ENCODE assay signal across 10 cellular contexts in the genomic region with DNA sequence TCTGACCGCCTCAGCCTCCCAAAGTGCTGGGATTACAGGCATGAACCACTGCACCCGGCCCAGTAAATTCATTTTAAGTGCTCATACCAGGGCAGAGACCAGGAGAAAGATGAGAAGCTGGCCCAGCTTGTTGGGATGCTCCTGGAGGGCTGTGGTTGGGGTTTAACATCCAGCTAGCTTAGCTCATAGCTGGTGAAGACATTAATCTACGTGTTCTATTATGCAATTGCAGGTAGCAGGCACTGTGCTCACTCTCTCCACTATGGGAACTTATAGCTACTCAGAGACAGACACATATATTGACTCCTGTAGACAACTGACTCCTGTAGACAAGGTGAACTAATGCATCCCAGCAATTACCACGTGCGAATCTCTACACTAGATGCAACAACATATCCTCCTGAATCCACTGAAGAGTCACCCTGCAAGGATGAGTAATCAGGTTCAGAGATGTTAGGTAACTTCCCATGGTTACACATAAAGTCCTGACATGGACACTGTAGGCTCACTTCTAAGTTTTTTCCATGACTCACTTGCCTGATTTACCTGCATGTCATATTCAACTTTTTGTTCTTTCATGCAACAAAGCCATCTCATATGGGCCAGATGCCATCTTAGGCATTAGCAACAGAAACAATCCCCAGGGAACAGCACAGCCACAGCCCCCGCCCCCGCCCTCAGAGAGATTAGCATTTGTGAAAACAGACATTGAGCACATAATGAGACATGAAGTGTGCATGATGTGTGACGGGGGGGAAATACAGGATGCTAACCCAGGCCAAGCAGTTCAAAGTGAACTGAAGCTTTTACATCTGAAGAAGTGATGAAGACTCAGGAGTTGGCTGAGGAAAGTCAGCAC. TPM values are rescaled to one million over a fixed set of nuclear protein-coding genes. Genes with fewer than 3 reads are reported as not detected.
DNase-seq lines count a peak whose midpoint lies in the region; ATAC-seq and TF ChIP-seq lines count a peak whose summit lies in the region.
"Had no signal": no experiment of that assay in that cellular context is flagged by ENCODE, and none has a peak within 500 bp of the region (broad histone marks: within the 10 kb centered on the region; RNA-seq: fewer than 3 reads in every experiment).

No MANE protein-coding gene starts in this region.

- H3K4me1 ChIP-seq in neutrophil (ENCODE audit: control insufficient read depth in 1 of 2, insufficient read depth in 1 of 2, low read depth in 1 of 2, low read length in 1 of 2) = peaks cover 24 to 28% of the 10 kb centered on the region in 2 experiments
- no peaks in the 10 kb centered on the region for H3K4me1 ChIP-seq in adrenal gland (replicated peaks in 1 of 2)
- no peaks in the 10 kb centered on the region for H3K4me1 ChIP-seq in mesendoderm (ENCODE audit: control insufficient read depth, low read depth, low read length)
- no peaks in the 10 kb centered on the region for H3K4me1 ChIP-seq in effector memory CD4-positive, alpha-beta T cell (ENCODE audit: control insufficient read depth, insufficient read depth, low read length, poor library complexity, severe bottlenecking)

- no peak overlapping the region for H3K4me2 ChIP-seq in mesendoderm (ENCODE audit: low read length)

- H3K36me3 Mint-ChIP-seq in activated CD8-positive, alpha-beta T cell treated with anti-CD3 and anti-CD28 coated beads, Interleukin-2, amount 10 ng/mL, durations not matched to agents 7 days and 5 days (ENCODE audit: low read depth) = peaks cover 22% of the 10 kb centered on the region

- TF ChIP-seq POLR2A in adrenal gland (IDR thresholded peaks at IDR 0.05) = no peak

- no peak overlapping the region for H3K4ac ChIP-seq in mesendoderm (ENCODE audit: low read depth, low read length)

- H3K27ac Mint-ChIP-seq in activated CD8-positive, alpha-beta T cell treated with anti-CD3 and anti-CD28 coated beads, Interleukin-2, amount 10 ng/mL, durations not matched to agents 7 days and 5 days = no peak overlapping the region

- DNase-seq in NOMO-1 treated with DMSO at 0.1 percent for 48 hours (lab: John Stamatoyannopoulos, UW; ENCODE audit: unreplicated experiment) = peak; percentile 74
- DNase-seq in NOMO-1 treated with dmso at 0.1 percent for 144 hours (lab: John Stamatoyannopoulos, UW; ENCODE audit: unreplicated experiment) = no peak
- DNase-seq in activated CD8-positive, alpha-beta T cell treated with anti-CD3 and anti-CD28 coated beads, Interleukin-2, amount 10 ng/mL, durations not matched to agents 7 days and 5 days = no peak
- DNase-seq in adrenal gland = no peak
- no peak for DNase-seq in mesendoderm
- DNase-seq in effector memory CD4-positive, alpha-beta T cell = no peak

- H3K79me1 ChIP-seq in mesendoderm (ENCODE audit: low read length) = no peaks in the 10 kb centered on the region

- no peaks in the 10 kb centered on the region for H3K9me3 Mint-ChIP-seq in activated CD8-positive, alpha-beta T cell treated with anti-CD3 and anti-CD28 coated beads, Interleukin-2, amount 10 ng/mL, durations not matched to agents 7 days and 5 days (ENCODE audit: insufficient read depth)

- no peak overlapping the region for H3K56ac ChIP-seq in mesendoderm (ENCODE audit: low read length)

- intact Hi-C loops in adrenal gland (cut with DNase I) = no loop called here

- no peak overlapping the region for H2BK5ac ChIP-seq in mesendoderm (ENCODE audit: low read length)

- H3K9me3 ChIP-seq in neutrophil (no peaks in the 10 kb centered on the region), adrenal gland (replicated peaks in 1 of 3) (no peaks in the 10 kb centered on the region)
- H3K9me3 ChIP-seq in effector memory CD4-positive, alpha-beta T cell (ENCODE audit: control insufficient read depth, low read length) = no peaks in the 10 kb centered on the region

- H3K36me3 ChIP-seq in neutrophil = peaks cover 32% of the 10 kb centered on the region
- H3K36me3 ChIP-seq in adrenal gland (replicated peaks in 1 of 2) = peaks cover 0 to 35% of the 10 kb centered on the region in 2 donors
- H3K36me3 ChIP-seq in mesendoderm (ENCODE audit: control insufficient read depth, insufficient read depth, low read length) = peaks cover 3% of the 10 kb centered on the region
- peaks cover 33% of the 10 kb centered on the region for H3K36me3 ChIP-seq in effector memory CD4-positive, alpha-beta T cell (ENCODE audit: control insufficient read depth, insufficient read depth, low read length)

- no peak overlapping the region for H3K23ac ChIP-seq in mesendoderm (ENCODE audit: low read length)

- H4K5ac ChIP-seq in mesendoderm (ENCODE audit: low read length) = no peak overlapping the region

- TF ChIP-seq CTCF in neutrophil (IDR thresholded peaks at IDR 0.05) (no peak), adrenal gland (IDR thresholded peaks at IDR 0.05) (no peak)

- H3K27me3 Mint-ChIP-seq in activated CD8-positive, alpha-beta T cell treated with anti-CD3 and anti-CD28 coated beads, Interleukin-2, amount 10 ng/mL, durations not matched to agents 7 days and 5 days (ENCODE audit: low read depth) = no peaks in the 10 kb centered on the region

- no peak overlapping the region for H2BK120ac ChIP-seq in mesendoderm (ENCODE audit: low read depth, low read length)

- no peaks in the 10 kb centered on the region for H3K79me2 ChIP-seq in mesendoderm (ENCODE audit: control insufficient read depth, insufficient read depth, low read length)

- H3K4me1 Mint-ChIP-seq in activated CD8-positive, alpha-beta T cell treated with anti-CD3 and anti-CD28 coated beads, Interleukin-2, amount 10 ng/mL, durations not matched to agents 7 days and 5 days (ENCODE audit: low read depth) = no peaks in the 10 kb centered on the region

- H2AK5ac ChIP-seq in mesendoderm (ENCODE audit: low read length) = no peak overlapping the region

- H3K9ac ChIP-seq in mesendoderm (ENCODE audit: low read length) = no peak overlapping the region

- no peak overlapping the region for H3K18ac ChIP-seq in mesendoderm (ENCODE audit: low read length)

- peak; percentile 47 for ATAC-seq in HG03108 (IDR thresholded peaks at IDR 0.05; ENCODE audit: unreplicated experiment)
- ATAC-seq in activated CD8-positive, alpha-beta T cell treated with anti-CD3 and anti-CD28 coated beads, Interleukin-2, amount 10 ng/mL, durations not matched to agents 7 days and 5 days = peak; percentile 11

- H4K8ac ChIP-seq in mesendoderm (ENCODE audit: low read depth, low read length) = no peak overlapping the region

- H3K27me3 ChIP-seq in neutrophil = no peaks in the 10 kb centered on the region
- no peaks in the 10 kb centered on the region for H3K27me3 ChIP-seq in adrenal gland
- no peaks in the 10 kb centered on the region for H3K27me3 ChIP-seq in mesendoderm (ENCODE audit: insufficient read depth, low read length, poor library complexity)
- no peaks in the 10 kb centered on the region for H3K27me3 ChIP-seq in effector memory CD4-positive, alpha-beta T cell (replicated peaks; ENCODE audit: control insufficient read depth, insufficient read depth, low read length, poor library complexity, severe bottlenecking)

- H3K4me3 ChIP-seq in neutrophil (ENCODE audit: low read depth in 1 of 2, low read length in 1 of 2) = peak overlapping the region; percentile 4 to 44
- no peak overlapping the region for H3K4me3 ChIP-seq in adrenal gland
- no peak overlapping the region for H3K4me3 ChIP-seq in mesendoderm (ENCODE audit: low read length)
- H3K4me3 ChIP-seq in effector memory CD4-positive, alpha-beta T cell (ENCODE audit: insufficient read depth, low read depth, low read length, poor library complexity, severe bottlenecking) = no peak overlapping the region

- WGBS in adrenal gland, 4 donors = 85 to 94% (median 88%) methylated on average over 8 of the region's 8 CpGs
- no CpG with 5 or more reads among the region's 8 CpGs for WGBS in mesendoderm (ENCODE audit: extremely low coverage, insufficient coverage, low lambda C conversion rate)

- POLR2A ChIA-PET in activated CD8-positive, alpha-beta T cell treated with anti-CD3 and anti-CD28 coated beads, Interleukin-2, amount 10 ng/mL, durations not matched to agents 7 days and 5 days (lab: Charles Lee) = no interaction called here

- CTCF ChIA-PET in activated CD8-positive, alpha-beta T cell treated with anti-CD3 and anti-CD28 coated beads, Interleukin-2, amount 10 ng/mL, durations not matched to agents 7 days and 5 days (lab: Charles Lee) = no interaction called here

- H3K4me3 Mint-ChIP-seq in activated CD8-positive, alpha-beta T cell treated with anti-CD3 and anti-CD28 coated beads, Interleukin-2, amount 10 ng/mL, durations not matched to agents 7 days and 5 days = no peak overlapping the region

- H2BK15ac ChIP-seq in mesendoderm (replicated peaks; ENCODE audit: low read depth) = no peak overlapping the region

- peak overlapping the region; percentile 90 for H3K27ac ChIP-seq in neutrophil
- H3K27ac ChIP-seq in adrenal gland = no peak overlapping the region
- no peak overlapping the region for H3K27ac ChIP-seq in mesendoderm (ENCODE audit: low read depth, low read length)
- no peak overlapping the region for H3K27ac ChIP-seq in effector memory CD4-positive, alpha-beta T cell (ENCODE audit: insufficient read depth, low read length, poor library complexity, severe bottlenecking)
- H3K27ac ChIP-seq: C4-2B, VCaP had no signal

RNA-seq across cellular contexts. Expression of gene ERLIN1, which starts 37.2 kb away (rescaled TPM):
- total RNA-seq in activated CD8-positive, alpha-beta T cell treated with anti-CD3 and anti-CD28 coated beads, Interleukin-2, amount 10 ng/mL, durations not matched to agents 7 days and 5 days = 10 to 100 TPM; 14.9 to 17.0 TPM
- total RNA-seq in adrenal gland = 10 to 100 TPM; 10.6 to 23.8 (median 19.2) TPM
- 10 to 100 TPM in 1 of 3 donors, 1 to 10 TPM in 2; 3.6 to 32.8 (median 5.3) TPM for polyA plus RNA-seq in adrenal gland
- 26.9 TPM for polyA plus RNA-seq in mesendoderm (2013, experiment 1 of 2)
- polyA plus RNA-seq in mesendoderm (2013, experiment 2 of 2) = 25.3 TPM

Comparison
In these comparisons a context has a peak if more than half of its experiments do, and no peak if none do; other contexts are left out.
1. H3K4me3 ChIP-seq: peak in neutrophil (2 of 2); none in adrenal gland (0 of 4), mesendoderm (single experiment) and effector memory CD4-positive, alpha-beta T cell (single experiment).